ENCODE assay signal across 22 cellular contexts in genomic region chr10:22662693-22663330, GRCh38. TPM values are rescaled to one million over a fixed set of nuclear protein-coding genes. Genes with fewer than 3 reads are reported as not detected.
A peak's percentile ranks its signal among the peaks of the same experiment; 100 is the strongest.
DNase-seq lines count a peak whose midpoint lies in the region; ATAC-seq, FAIRE-seq and TF ChIP-seq lines count a peak whose summit lies in the region.
"Had no signal": no experiment of that assay in that cellular context is flagged by ENCODE, and none has a peak within 500 bp of the region (broad histone marks: within the 10 kb centered on the region; RNA-seq: fewer than 3 reads in every experiment).

No MANE protein-coding gene starts in this region.

- TF ChIP-seq POLR2A in GM12892 (IDR thresholded peaks at IDR 0.05; ENCODE audit: low read depth, low read length), result no peak

- H3K27ac ChIP-seq in CD4-positive, CD25-positive, alpha-beta regulatory T cell (ENCODE audit: insufficient read depth, low read length, poor library complexity, severe bottlenecking), result peak overlapping the region; percentile 29
- H3K27ac ChIP-seq in foreskin keratinocyte, result no peak overlapping the region
- H3K27ac ChIP-seq: body of pancreas, left lung, pancreas, sigmoid colon had no signal

- POLR2A ChIA-PET in WTC11 (lab: Charles Lee), result no interaction called here

- TF ChIP-seq CTCF in WTC11 (IDR thresholded peaks at IDR 0.05) (no peak), foreskin keratinocyte (conservative IDR thresholded peaks at IDR 0.05) (no peak)

- H3K9me3 ChIP-seq in CD4-positive, CD25-positive, alpha-beta regulatory T cell (ENCODE audit: control insufficient read depth in 2 of 2, low read length in 2 of 2), result no peaks in the 10 kb centered on the region
- H3K9me3 ChIP-seq: body of pancreas, left lung, pancreas, sigmoid colon had no signal

- DNase-seq in CD4-positive, CD25-positive, alpha-beta regulatory T cell, result no peak
- DNase-seq in GM12892 (ENCODE audit: insufficient read length) (no peak), WTC11 (ENCODE audit: low spot score) (no peak), memory B cell (ENCODE audit: low spot score in 2 of 2) (no peak), foreskin keratinocyte (no peak), NCI-H2107 (lab: John Stamatoyannopoulos, UW) (no peak)
- DNase-seq: activated CD8-positive, alpha-beta memory T cell treated with anti-CD3 and anti-CD28 coated beads, Interleukin-2, amount 10 ng/mL, durations not matched to agents 7 days and 5 days; activated naive CD4-positive, alpha-beta T cell; body of pancreas; GF-D8; hypothalamus; left lung; NCI-H1105 treated with DMSO at 0.1 percent for 48 hours; NK-92 treated with Interleukin-12 subunit alpha and Interleukin-12 subunit beta, amount 100 ng/mL, for 24 hours; pancreas; sigmoid colon; stimulated activated CD4-positive, alpha-beta T cell treated with anti-CD3 and anti-CD28 coated beads, Interleukin-2, amount 100 ng/mL, for 24 hours; T-helper 1 cell had no signal

- CTCF ChIA-PET in WTC11 (lab: Charles Lee), result interaction anchor here (0.6 kb wide), 1 partner anchor 8 kb away, joined by 3 read pairs; no protein-coding TSS in a partner anchor

- no peaks in the 10 kb centered on the region for H3K9me3 Mint-ChIP-seq in CD4-positive, CD25-positive, alpha-beta regulatory T cell
- no peaks in the 10 kb centered on the region for H3K9me3 Mint-ChIP-seq in WTC11
- no peaks in the 10 kb centered on the region for H3K9me3 Mint-ChIP-seq in memory B cell

- peaks cover 3% of the 10 kb centered on the region for H3K36me3 Mint-ChIP-seq in CD4-positive, CD25-positive, alpha-beta regulatory T cell
- H3K36me3 Mint-ChIP-seq in WTC11, result no peaks in the 10 kb centered on the region
- H3K36me3 Mint-ChIP-seq in memory B cell, result peaks cover 2% of the 10 kb centered on the region

- FAIRE-seq in GM12892 (lab: Jason Lieb, UNC), result peak; percentile 85
- FAIRE-seq: D721Med, GM12891 had no signal

- H3K4me1 ChIP-seq in CD4-positive, CD25-positive, alpha-beta regulatory T cell (ENCODE audit: control insufficient read depth, insufficient read depth, low read length, poor library complexity, severe bottlenecking), result peaks cover 89% of the 10 kb centered on the region
- H3K4me1 ChIP-seq in foreskin keratinocyte, result no peaks in the 10 kb centered on the region

- peak overlapping the region; percentile 16 for H3K4me3 ChIP-seq in CD4-positive, CD25-positive, alpha-beta regulatory T cell (ENCODE audit: low read depth, low read length)
- H3K4me3 ChIP-seq: body of pancreas, left lung, pancreas, sigmoid colon had no signal

- no peak overlapping the region for H3K4me3 Mint-ChIP-seq in CD4-positive, CD25-positive, alpha-beta regulatory T cell
- H3K4me3 Mint-ChIP-seq in WTC11 (no peak overlapping the region), memory B cell (no peak overlapping the region)
- H3K4me3 Mint-ChIP-seq: activated CD8-positive, alpha-beta memory T cell treated with anti-CD3 and anti-CD28 coated beads, Interleukin-2, amount 10 ng/mL, durations not matched to agents 7 days and 5 days had no signal

- no peak for ATAC-seq in CD4-positive, CD25-positive, alpha-beta regulatory T cell (ENCODE audit: low read depth in 2 of 2)
- ATAC-seq in WTC11 (peak; percentile 29; the same call in 1 of the 2 replicates), memory B cell (ENCODE audit: low read depth) (no peak), foreskin keratinocyte (no peak), GM21717 (IDR thresholded peaks at IDR 0.05; ENCODE audit: unreplicated experiment) (no peak), GM18909 (IDR thresholded peaks at IDR 0.05; ENCODE audit: poor library complexity, unreplicated experiment) (no peak)
- ATAC-seq: activated CD8-positive, alpha-beta memory T cell treated with anti-CD3 and anti-CD28 coated beads, Interleukin-2, amount 10 ng/mL, durations not matched to agents 7 days and 5 days; body of pancreas; left lung; pancreas had no signal

- no peaks in the 10 kb centered on the region for H3K36me3 ChIP-seq in CD4-positive, CD25-positive, alpha-beta regulatory T cell (ENCODE audit: control insufficient read depth, insufficient read depth, low read length)
- H3K36me3 ChIP-seq: left lung, pancreas, sigmoid colon had no signal

- H3K27ac Mint-ChIP-seq in CD4-positive, CD25-positive, alpha-beta regulatory T cell, result peak overlapping the region in 2 of 3 donors; percentile 91 to 96
- 0 out of 2 replicates have a peak overlapping the region, but pooled peaks have one; percentile 3 for H3K27ac Mint-ChIP-seq in WTC11
- H3K27ac Mint-ChIP-seq in memory B cell, result peak overlapping the region; percentile 58

- no peaks in the 10 kb centered on the region for H3K27me3 Mint-ChIP-seq in CD4-positive, CD25-positive, alpha-beta regulatory T cell
- H3K27me3 Mint-ChIP-seq in WTC11 (ENCODE audit: low read depth) (no peaks in the 10 kb centered on the region), memory B cell (no peaks in the 10 kb centered on the region)
- H3K27me3 Mint-ChIP-seq: activated CD8-positive, alpha-beta memory T cell treated with anti-CD3 and anti-CD28 coated beads, Interleukin-2, amount 10 ng/mL, durations not matched to agents 7 days and 5 days had no signal

- H3K27me3 ChIP-seq in CD4-positive, CD25-positive, alpha-beta regulatory T cell (ENCODE audit: control insufficient read depth, insufficient read depth, low read length), result no peaks in the 10 kb centered on the region
- H3K27me3 ChIP-seq in foreskin keratinocyte, result no peaks in the 10 kb centered on the region
- H3K27me3 ChIP-seq: body of pancreas, left lung, pancreas, sigmoid colon had no signal

- peaks cover 41 to 92% (median 69%) of the 10 kb centered on the region in 4 donors for H3K4me1 Mint-ChIP-seq in CD4-positive, CD25-positive, alpha-beta regulatory T cell
- H3K4me1 Mint-ChIP-seq in WTC11 (peaks cover 64% of the 10 kb centered on the region), memory B cell (peaks cover 48% of the 10 kb centered on the region)

TF ChIP-seq in WTC11, 78 proteins besides CTCF, POLR2A, EP300 and RAD21 (continues in another document):
- TF ChIP-seq SMAD3 (CRISPR knock-in tag; IDR thresholded peaks at IDR 0.05; ENCODE audit: borderline replicate concordance), result no peak
- TF ChIP-seq, protein P1, sequence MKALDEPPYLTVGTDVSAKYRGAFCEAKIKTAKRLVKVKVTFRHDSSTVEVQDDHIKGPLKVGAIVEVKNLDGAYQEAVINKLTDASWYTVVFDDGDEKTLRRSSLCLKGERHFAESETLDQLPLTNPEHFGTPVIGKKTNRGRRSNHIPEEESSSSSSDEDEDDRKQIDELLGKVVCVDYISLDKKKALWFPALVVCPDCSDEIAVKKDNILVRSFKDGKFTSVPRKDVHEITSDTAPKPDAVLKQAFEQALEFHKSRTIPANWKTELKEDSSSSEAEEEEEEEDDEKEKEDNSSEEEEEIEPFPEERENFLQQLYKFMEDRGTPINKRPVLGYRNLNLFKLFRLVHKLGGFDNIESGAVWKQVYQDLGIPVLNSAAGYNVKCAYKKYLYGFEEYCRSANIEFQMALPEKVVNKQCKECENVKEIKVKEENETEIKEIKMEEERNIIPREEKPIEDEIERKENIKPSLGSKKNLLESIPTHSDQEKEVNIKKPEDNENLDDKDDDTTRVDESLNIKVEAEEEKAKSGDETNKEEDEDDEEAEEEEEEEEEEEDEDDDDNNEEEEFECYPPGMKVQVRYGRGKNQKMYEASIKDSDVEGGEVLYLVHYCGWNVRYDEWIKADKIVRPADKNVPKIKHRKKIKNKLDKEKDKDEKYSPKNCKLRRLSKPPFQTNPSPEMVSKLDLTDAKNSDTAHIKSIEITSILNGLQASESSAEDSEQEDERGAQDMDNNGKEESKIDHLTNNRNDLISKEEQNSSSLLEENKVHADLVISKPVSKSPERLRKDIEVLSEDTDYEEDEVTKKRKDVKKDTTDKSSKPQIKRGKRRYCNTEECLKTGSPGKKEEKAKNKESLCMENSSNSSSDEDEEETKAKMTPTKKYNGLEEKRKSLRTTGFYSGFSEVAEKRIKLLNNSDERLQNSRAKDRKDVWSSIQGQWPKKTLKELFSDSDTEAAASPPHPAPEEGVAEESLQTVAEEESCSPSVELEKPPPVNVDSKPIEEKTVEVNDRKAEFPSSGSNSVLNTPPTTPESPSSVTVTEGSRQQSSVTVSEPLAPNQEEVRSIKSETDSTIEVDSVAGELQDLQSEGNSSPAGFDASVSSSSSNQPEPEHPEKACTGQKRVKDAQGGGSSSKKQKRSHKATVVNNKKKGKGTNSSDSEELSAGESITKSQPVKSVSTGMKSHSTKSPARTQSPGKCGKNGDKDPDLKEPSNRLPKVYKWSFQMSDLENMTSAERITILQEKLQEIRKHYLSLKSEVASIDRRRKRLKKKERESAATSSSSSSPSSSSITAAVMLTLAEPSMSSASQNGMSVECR (CRISPR knock-in tag; IDR thresholded peaks at IDR 0.05; ENCODE audit: borderline replicate concordance), result no peak
- TF ChIP-seq GABPB1 (CRISPR knock-in tag; IDR thresholded peaks at IDR 0.05), result no peak
- no peak for TF ChIP-seq NFATC4 (CRISPR knock-in tag; IDR thresholded peaks at IDR 0.05)
- TF ChIP-seq SP1 (CRISPR knock-in tag; conservative IDR thresholded peaks at IDR 0.05), result no peak

RNA-seq across cellular contexts. Expression of gene PIP4K2A, which starts 51.6 kb away (rescaled TPM):
- 156 TPM for total RNA-seq in CD4-positive, CD25-positive, alpha-beta regulatory T cell
- 10 to 100 TPM; 41.3 to 68.8 (median 49.1) TPM for polyA plus RNA-seq in CD4-positive, CD25-positive, alpha-beta regulatory T cell
- 66.0 TPM for polyA plus RNA-seq in GM12892 (2012; ENCODE audit: missing spikeins)
- total RNA-seq in WTC11 (2021), result 37.8 to 47.5 TPM (median 44.5 TPM) in 3 replicates
- 15.1 and 16.0 TPM in 2 replicates for total RNA-seq in foreskin keratinocyte
- 6.3 and 6.7 TPM in 2 replicates for polyA plus RNA-seq in foreskin keratinocyte

Comparison
In these comparisons a context has a peak if more than half of its experiments do, and no peak if none do; other contexts are left out.
1. H3K27ac Mint-ChIP-seq: peak in every context shown above with its lines; median percentile 94 in CD4-positive, CD25-positive, alpha-beta regulatory T cell; 58 in memory B cell; 3 in WTC11.